2 cellular contexts compared by ENCODE assay signal in the genomic region with DNA sequence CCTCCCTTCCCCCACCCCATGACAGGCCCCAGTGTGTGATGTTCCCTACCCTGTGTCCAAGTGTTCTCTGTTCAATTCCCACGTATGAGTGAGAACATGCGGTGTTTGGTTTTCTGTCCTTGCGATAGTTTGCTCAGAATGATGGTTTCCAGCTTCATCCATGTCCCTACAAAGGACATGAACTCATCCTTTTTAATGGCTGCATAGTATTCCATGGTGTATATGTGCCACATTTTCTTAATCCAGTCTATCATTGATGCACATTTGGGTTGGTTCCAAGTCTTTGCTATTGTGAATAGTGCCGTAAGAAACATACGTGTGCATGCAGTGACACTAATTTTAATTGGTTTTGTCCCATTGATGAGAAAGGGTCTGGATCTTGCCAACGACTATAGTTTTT.
DNase-seq lines count a peak whose midpoint lies in the region; ATAC-seq, FAIRE-seq and TF ChIP-seq lines count a peak whose summit lies in the region.
"Not testable (repeated sequence)": the region's sequence is repeated elsewhere in the genome, so short reads cannot be mapped to it uniquely, and the experiment has no call there.

No MANE protein-coding gene starts in this region.

- not testable (repeated sequence) for ATAC-seq in K562

- H3K4me2 ChIP-seq in K562 (ENCODE audit: insufficient read depth, low read length), result not testable (repeated sequence)

- POLR2A ChIA-PET in HEK293 (lab: Yijun Ruan, JAX); K562 (lab: Yijun Ruan, JAX): not testable (repeated sequence)

- TF ChIP-seq EP300 in K562 (IDR thresholded peaks at IDR 0.05; ENCODE audit: low read length), result not testable (repeated sequence)

- not testable (repeated sequence) for H3K9ac ChIP-seq in K562 (ENCODE audit: insufficient read depth in 1 of 2, low read depth in 2 of 2, low read length in 2 of 2)

- not testable (repeated sequence) for H3K27me3 ChIP-seq in K562 (ENCODE audit: control insufficient read depth in 2 of 2, insufficient read depth in 2 of 2, low read length in 2 of 2)

- not testable (repeated sequence) for BruUV-seq in K562 (replicated peaks; lab: Mats Ljungman, UMichigan)

- whole genome bisulfite sequencing in K562 (ENCODE audit: insufficient coverage, low coverage, missing lambda C conversion rate), result 96% methylated on average over 6 of the region's 6 CpGs

- DNase-seq in K562 (ENCODE audit: extremely low read depth in 1 of 4, low spot score in 3 of 4), result not testable (repeated sequence)

- FAIRE-seq in K562 (lab: Jason Lieb, UNC), result not testable (repeated sequence)

- CTCF ChIA-PET in HEK293 (lab: Yijun Ruan, JAX); K562 (lab: Yijun Ruan, JAX; ENCODE audit: low intra/inter-chr PET ratio): not testable (repeated sequence)

- not testable (repeated sequence) for H2AFZ ChIP-seq in K562 (ENCODE audit: low read depth, low read length)

- not testable (repeated sequence) for H3K4me3 ChIP-seq in HEK293 (ENCODE audit: low read depth, low read length); K562

- in situ Hi-C loops in K562 (cut with MboI), result not testable (repeated sequence)

- not testable (repeated sequence) for TF ChIP-seq CTCF in HEK293 (tag by site-specific recombination; IDR thresholded peaks at IDR 0.05); K562 (IDR thresholded peaks at IDR 0.05 in 2 of 3, conservative IDR thresholded peaks at IDR 0.05 in 1 of 3; ENCODE audit: insufficient read depth in 2 of 3, low read depth in 1 of 3, low read length in 3 of 3)

- H3K36me3 ChIP-seq in HEK293 (ENCODE audit: control insufficient read depth in 2 of 2, insufficient read depth in 1 of 2, low read length in 2 of 2), result not testable (repeated sequence)
- peaks cover 25% of the 10 kb centered on the region; the same call in 2 of the 3 replicates for H3K36me3 ChIP-seq in K562 (ENCODE audit: control insufficient read depth, insufficient read depth, low read length)

- not testable (repeated sequence) for H4K20me1 ChIP-seq in K562 (replicated peaks; ENCODE audit: control insufficient read depth, insufficient read depth, low read length)

- H3K9me3 ChIP-seq in HEK293 (ENCODE audit: control insufficient read depth, insufficient read depth, low read depth, low read length); K562 (replicated peaks; ENCODE audit: control insufficient read depth, insufficient read depth, low read depth, low read length): not testable (repeated sequence)

- H3K79me2 ChIP-seq in K562 (ENCODE audit: control insufficient read depth, insufficient read depth, low read length), result not testable (repeated sequence)

- H3K9me1 ChIP-seq in K562 (ENCODE audit: control insufficient read depth, insufficient read depth, low read length), result not testable (repeated sequence)

- intact Hi-C loops in K562 (cut with micrococcal nuclease), result not testable (repeated sequence)

- not testable (repeated sequence) for H3K4me1 ChIP-seq in HEK293 (ENCODE audit: control insufficient read depth, insufficient read depth, low read length); K562 (replicated peaks in 1 of 2; ENCODE audit: control insufficient read depth in 2 of 2, insufficient read depth in 2 of 2, low read length in 2 of 2)

- not testable (repeated sequence) for H3K27ac ChIP-seq in HEK293 (ENCODE audit: extremely low read depth, low read depth, low read length); K562 (ENCODE audit: extremely low read depth, low read depth, low read length)

- not testable (repeated sequence) for TF ChIP-seq POLR2A in K562 (conservative IDR thresholded peaks at IDR 0.05)

- not testable (repeated sequence) for TF ChIP-seq RAD21 in K562 (CRISPR knock-in tag; conservative IDR thresholded peaks at IDR 0.05 in 1 of 2, IDR thresholded peaks at IDR 0.05 in 1 of 2)

TF ChIP-seq in HEK293, 187 proteins besides CTCF, POLR2A, EP300 and RAD21:
- TF ChIP-seq ZNF146 (tag by site-specific recombination; IDR thresholded peaks at IDR 0.05), result peak; percentile 79; the same call in 1 of the 2 replicates

TF ChIP-seq in K562, 482 proteins besides CTCF, POLR2A, EP300 and RAD21:
- TF ChIP-seq ZNF146 (CRISPR knock-in tag; IDR thresholded peaks at IDR 0.05; ENCODE audit: unreplicated experiment), result peak; percentile 60
- 0 out of 2 replicates have a peak, but pooled peaks have one; percentile 12 for TF ChIP-seq BCOR (IDR thresholded peaks at IDR 0.05)
